18 cellular contexts compared by ENCODE assay signal in genomic region chr11:126166413-126166812, GRCh38.
"Had no signal": no experiment of that assay in that cellular context is flagged by ENCODE, and none has a peak within 500 bp of the region (broad histone marks: within the 10 kb centered on the region; RNA-seq: fewer than 3 reads in every experiment).

No MANE protein-coding gene starts in this region.

- H3K4me3 ChIP-seq: coronary artery, dorsolateral prefrontal cortex, heart left ventricle, lower lobe of right lung, skin epidermis, stomach, thoracic aorta, transverse colon had no signal

- H3K27me3 ChIP-seq: heart left ventricle, neutrophil, stomach had no signal

- ATAC-seq: esophagus mucosa; heart left ventricle; left lobe of liver; lower lobe of right lung; natural killer cell treated with Interleukin-12 subunit alpha and Interleukin-12 subunit beta and Interleukin-15 and Interleukin-18, amount 100 ng/mL, for 72 hours had no signal

- H3K27ac ChIP-seq: coronary artery, dorsolateral prefrontal cortex, lower lobe of right lung, neutrophil, stomach, thoracic aorta had no signal

- H3K36me3 Mint-ChIP-seq: memory B cell; natural killer cell treated with Interleukin-12 subunit alpha and Interleukin-12 subunit beta and Interleukin-15 and Interleukin-18, amount 100 ng/mL, for 72 hours had no signal

- H3K9me3 ChIP-seq: heart left ventricle, lower lobe of right lung, neutrophil, stomach, thoracic aorta, transverse colon had no signal

- H3K4me1 Mint-ChIP-seq: memory B cell had no signal

- H3K4me3 Mint-ChIP-seq: memory B cell; natural killer cell treated with Interleukin-12 subunit alpha and Interleukin-12 subunit beta and Interleukin-15 and Interleukin-18, amount 100 ng/mL, for 72 hours had no signal

- H3K4me1 ChIP-seq: heart left ventricle, lower lobe of right lung had no signal

- H3K9me3 Mint-ChIP-seq: memory B cell; natural killer cell treated with Interleukin-12 subunit alpha and Interleukin-12 subunit beta and Interleukin-15 and Interleukin-18, amount 100 ng/mL, for 72 hours had no signal

- H3K36me3 ChIP-seq: heart left ventricle, lower lobe of right lung, neutrophil, stomach, thoracic aorta, transverse colon had no signal

- DNase-seq: effector CD8-positive, alpha-beta T cell; heart left ventricle; hippocampal formation; lower lobe of right lung; midbrain; stimulated activated CD4-positive, alpha-beta T cell treated with anti-CD3 and anti-CD28 coated beads, Interleukin-12 subunit alpha, Interleukin-12 subunit beta, amount 100 ng/mL, for 4 hours; stimulated activated naive CD4-positive, alpha-beta T cell; stomach had no signal

- H3K27ac Mint-ChIP-seq: memory B cell; natural killer cell treated with Interleukin-12 subunit alpha and Interleukin-12 subunit beta and Interleukin-15 and Interleukin-18, amount 100 ng/mL, for 72 hours had no signal
